ENCODE assay signal across 8 cellular contexts in genomic region chr14:51507556-51508511, GRCh38.
DNase-seq lines count a peak whose midpoint lies in the region; ATAC-seq, FAIRE-seq and TF ChIP-seq lines count a peak whose summit lies in the region.

No MANE protein-coding gene starts in this region.

- H3K27ac ChIP-seq in layer of hippocampus (ENCODE audit: low read depth, low read length) (peak overlapping the region; percentile 80), testis (peak overlapping the region; percentile 50 to 71)

- no peak overlapping the region for H3K4me3 Mint-ChIP-seq in CD14-positive monocyte

- 33 to 37% methylated on average over 15 of the region's 15 CpGs for WGBS in testis, 2 donors

- peaks cover 0 to 7% (median 3%) of the 10 kb centered on the region in 3 donors for H3K27me3 Mint-ChIP-seq in CD14-positive monocyte (ENCODE audit: low read depth in 3 of 3)

- H3K27ac Mint-ChIP-seq in CD14-positive monocyte: no peak overlapping the region

- no peaks in the 10 kb centered on the region for H3K9me3 ChIP-seq in MG63
- H3K9me3 ChIP-seq in testis: no peaks in the 10 kb centered on the region

- no peaks in the 10 kb centered on the region for H3K36me3 ChIP-seq in MG63
- H3K36me3 ChIP-seq in testis (ENCODE audit: low read depth, missing control alignments): no peaks in the 10 kb centered on the region

- no peak for TF ChIP-seq POLR2A in testis (IDR thresholded peaks at IDR 0.05)

- DNase-seq in MG63 (peak; percentile 7), astrocyte of the hippocampus (ENCODE audit: low read depth, low spot score) (peak; percentile 84), testis (peak; percentile 69), CD14-positive monocyte (ENCODE audit: low spot score) (no peak), D721Med (ENCODE audit: insufficient read length, low spot score) (no peak)
- DNase-seq in activated naive CD4-positive, alpha-beta T cell treated with anti-CD3 and anti-CD28 coated beads, Interleukin-2, amount 50 U/mL, for 16 hours: no peak

- ATAC-seq in HG03159 (IDR thresholded peaks at IDR 0.05; ENCODE audit: unreplicated experiment): no peak

- intact Hi-C loops in testis (cut with DNase I; ENCODE audit: low total_unique reads) (loop anchor here (5.0 kb wide), 1 partner anchor 201 kb away; no protein-coding TSS in a partner anchor), CD14-positive monocyte (cut with micrococcal nuclease) (no loop called here)

- no peaks in the 10 kb centered on the region for H3K4me1 Mint-ChIP-seq in CD14-positive monocyte

- peaks cover 2 to 10% (median 5%) of the 10 kb centered on the region in 7 donors for H3K9me3 Mint-ChIP-seq in CD14-positive monocyte

- H3K27me3 ChIP-seq in MG63 (no peaks in the 10 kb centered on the region), layer of hippocampus (ENCODE audit: control insufficient read depth, insufficient read depth, low read length) (no peaks in the 10 kb centered on the region), testis (no peaks in the 10 kb centered on the region)

- H3K4me3 ChIP-seq in MG63 (no peak overlapping the region), testis (no peak overlapping the region)

- FAIRE-seq in D721Med (lab: Jason Lieb, UNC): no peak

- H3K4me1 ChIP-seq in testis: peaks cover 13% of the 10 kb centered on the region

- H3K36me3 Mint-ChIP-seq in CD14-positive monocyte: no peaks in the 10 kb centered on the region

- no peak for TF ChIP-seq CTCF in testis (IDR thresholded peaks at IDR 0.05)
- TF ChIP-seq CTCF in CD14-positive monocyte (IDR thresholded peaks at IDR 0.05): no peak
- TF ChIP-seq CTCF in D721Med (IDR thresholded peaks at IDR 0.05; ENCODE audit: insufficient read depth, missing control alignments): no peak

Comparison
In these comparisons a context has a peak if more than half of its experiments do, and no peak if none do; other contexts are left out.
1. DNase-seq: peak in MG63 (single experiment), astrocyte of the hippocampus (single experiment) and testis (single experiment); none in CD14-positive monocyte (single experiment), activated naive CD4-positive, alpha-beta T cell treated with anti-CD3 and anti-CD28 coated beads, Interleukin-2, amount 50 U/mL, for 16 hours (single experiment) and D721Med (single experiment).